9 cellular contexts compared by ENCODE assay signal in the genomic region with DNA sequence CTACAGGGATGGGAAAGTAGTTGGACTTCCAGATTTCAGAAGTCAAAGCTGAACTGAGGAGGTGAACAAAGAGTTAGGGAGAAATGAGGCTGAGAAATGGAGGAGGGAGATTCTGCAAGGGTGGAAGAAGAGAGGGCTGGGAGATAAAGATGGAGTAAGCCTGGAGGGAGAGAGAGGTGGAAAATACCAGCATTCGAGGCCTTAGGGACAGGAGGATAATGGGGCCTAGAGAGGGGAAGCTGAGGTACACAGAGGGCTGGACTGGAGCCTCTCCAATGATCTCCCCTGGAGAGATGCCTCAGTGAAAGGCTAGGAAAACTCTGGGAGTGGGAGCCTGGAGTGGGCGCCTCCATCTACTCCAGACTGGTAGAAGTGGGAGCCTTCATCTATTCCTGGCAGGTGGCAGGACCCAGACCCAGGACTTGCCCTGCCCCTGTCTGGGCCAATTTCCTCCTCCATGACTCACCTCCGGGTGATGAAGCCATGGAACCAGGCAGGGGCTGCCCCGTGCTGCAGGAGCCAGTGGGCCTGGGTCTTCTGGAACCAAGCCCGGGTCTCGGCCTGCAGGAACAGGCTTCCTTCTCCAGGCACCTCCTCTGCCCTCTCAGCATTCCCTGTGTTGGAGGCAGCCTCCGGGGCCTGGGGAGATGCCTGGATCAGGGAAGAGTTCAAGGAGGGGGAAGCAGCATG. TPM values are rescaled to one million over a fixed set of nuclear protein-coding genes. Genes with fewer than 3 reads are reported as not detected.
DNase-seq lines count a peak whose midpoint lies in the region; ATAC-seq and TF ChIP-seq lines count a peak whose summit lies in the region.
"Had no signal": no experiment of that assay in that cellular context is flagged by ENCODE, and none has a peak within 500 bp of the region (broad histone marks: within the 10 kb centered on the region; RNA-seq: fewer than 3 reads in every experiment).

No MANE protein-coding gene starts in this region.

- DNase-seq in CD8-positive, alpha-beta T cell, result peak in 3 of 7 experiments; percentile 35 to 56 (median 54)
- no peak for DNase-seq in activated B cell treated with CpG ODN at 0.5 μM for 24 hours
- no peak for DNase-seq in effector memory CD8-positive, alpha-beta T cell
- no peak for DNase-seq in neural progenitor cell (ENCODE audit: low spot score)
- DNase-seq in tibial nerve (ENCODE audit: low spot score in 2 of 2), result no peak
- DNase-seq in H4 (ENCODE audit: low spot score), result no peak
- no peak for DNase-seq in NCI-H345 treated with DMSO at 0.1 percent for 48 hours (lab: John Stamatoyannopoulos, UW; ENCODE audit: unreplicated experiment)
- no peak for DNase-seq in thyroid gland

- H3K9ac ChIP-seq in neural progenitor cell, result no peak overlapping the region

- H3K27me3 Mint-ChIP-seq in CD8-positive, alpha-beta T cell (ENCODE audit: low read depth), result no peaks in the 10 kb centered on the region
- H3K27me3 Mint-ChIP-seq in activated B cell treated with CpG ODN at 0.5 μM for 24 hours (no peaks in the 10 kb centered on the region), neural progenitor cell (ENCODE audit: insufficient read depth, low read depth) (peaks cover 16% of the 10 kb centered on the region)
- H3K27me3 Mint-ChIP-seq in effector memory CD8-positive, alpha-beta T cell, result no peaks in the 10 kb centered on the region

- H3K36me3 Mint-ChIP-seq in CD8-positive, alpha-beta T cell, result peaks cover 36% of the 10 kb centered on the region
- H3K36me3 Mint-ChIP-seq in activated B cell treated with CpG ODN at 0.5 μM for 24 hours (ENCODE audit: low read depth), result no peaks in the 10 kb centered on the region
- peaks cover 80% of the 10 kb centered on the region for H3K36me3 Mint-ChIP-seq in effector memory CD8-positive, alpha-beta T cell (ENCODE audit: insufficient read depth)
- H3K36me3 Mint-ChIP-seq in neural progenitor cell, result no peaks in the 10 kb centered on the region

- H3K79me2 ChIP-seq in neural progenitor cell (ENCODE audit: low read depth), result no peaks in the 10 kb centered on the region

- H4K20me1 ChIP-seq in neural progenitor cell (ENCODE audit: low read depth), result no peaks in the 10 kb centered on the region

- peaks cover 13% of the 10 kb centered on the region for H3K36me3 ChIP-seq in CD8-positive, alpha-beta T cell (ENCODE audit: insufficient read depth, low read length)
- no peaks in the 10 kb centered on the region for H3K36me3 ChIP-seq in neural progenitor cell
- H3K36me3 ChIP-seq in tibial nerve, result no peaks in the 10 kb centered on the region
- no peaks in the 10 kb centered on the region for H3K36me3 ChIP-seq in thyroid gland

- H3K27me3 ChIP-seq in CD8-positive, alpha-beta T cell (ENCODE audit: insufficient read depth, low read length), result no peaks in the 10 kb centered on the region
- peaks cover 56% of the 10 kb centered on the region for H3K27me3 ChIP-seq in neural progenitor cell
- H3K27me3 ChIP-seq in tibial nerve, result no peaks in the 10 kb centered on the region
- H3K27me3 ChIP-seq in thyroid gland, result no peaks in the 10 kb centered on the region

- peaks cover 53% of the 10 kb centered on the region for H3K4me1 ChIP-seq in CD8-positive, alpha-beta T cell (ENCODE audit: insufficient read depth, low read length)
- H3K4me1 ChIP-seq in neural progenitor cell (peaks cover 15% of the 10 kb centered on the region), tibial nerve (peaks cover 0 to 22% (median 15%) of the 10 kb centered on the region in 4 donors), thyroid gland (peaks cover 10 to 21% of the 10 kb centered on the region in 2 donors)

- ATAC-seq in CD8-positive, alpha-beta T cell, result no peak
- no peak for ATAC-seq in activated B cell treated with CpG ODN at 0.5 μM for 24 hours (ENCODE audit: low read depth)
- no peak for ATAC-seq in effector memory CD8-positive, alpha-beta T cell (replicated peaks)

- no peak for TF ChIP-seq POLR2A in tibial nerve (IDR thresholded peaks at IDR 0.05)
- no peak for TF ChIP-seq POLR2A in thyroid gland (IDR thresholded peaks at IDR 0.05)

- intact Hi-C loops in CD8-positive, alpha-beta T cell (cut with DNase I, micrococcal nuclease), result loop anchor here (1.0 to 5.0 kb wide), 2 partner anchors 76 to 312 kb away; partner anchors contain the start of gene MEF2D (in 1 of the 2)
- intact Hi-C loops in activated B cell treated with CpG ODN at 0.5 μM for 24 hours (cut with micrococcal nuclease) (loop anchor here (5.0 kb wide), 1 partner anchor 78 kb away; the partner anchor contains the start of gene PEAR1), thyroid gland (cut with DNase I) (no loop called here)

- H3K4me2 ChIP-seq in neural progenitor cell, result peak overlapping the region; percentile 80

- H3K4me1 Mint-ChIP-seq in CD8-positive, alpha-beta T cell (ENCODE audit: low read depth), result peaks cover 67% of the 10 kb centered on the region
- peaks cover 32% of the 10 kb centered on the region for H3K4me1 Mint-ChIP-seq in activated B cell treated with CpG ODN at 0.5 μM for 24 hours
- H3K4me1 Mint-ChIP-seq in effector memory CD8-positive, alpha-beta T cell (ENCODE audit: low read depth in 2 of 2), result peaks cover 56 to 61% of the 10 kb centered on the region in 2 donors
- peaks cover 39% of the 10 kb centered on the region for H3K4me1 Mint-ChIP-seq in neural progenitor cell

- no peak for TF ChIP-seq EP300 in tibial nerve (IDR thresholded peaks at IDR 0.05)

- H3F3A ChIP-seq in neural progenitor cell (ENCODE audit: low read depth), result peaks cover 9% of the 10 kb centered on the region

- H3K27ac ChIP-seq in CD8-positive, alpha-beta T cell (ENCODE audit: low read depth, low read length), result peak overlapping the region; percentile 91
- H3K27ac ChIP-seq in neural progenitor cell (no peak overlapping the region), tibial nerve (peak overlapping the region in 2 of 4 donors; percentile 61 to 68), thyroid gland (peak overlapping the region in 1 of 3 donors; percentile 45)

- CTCF ChIA-PET in CD8-positive, alpha-beta T cell (lab: Charles Lee), result interaction anchor here (0.7 to 8.0 kb wide), 11 partner anchors 8 to 126 kb away, joined by 3 to 54 read pairs (median 4); partner anchors contain the start of genes HDGF, INSRR and NTRK1
- CTCF ChIA-PET in activated B cell treated with CpG ODN at 0.5 μM for 24 hours (lab: Charles Lee), result interaction anchor here (0.7 to 1.6 kb wide), 5 partner anchors 7 to 88 kb away, joined by 3 to 8 read pairs (median 6); partner anchors contain the start of gene NTRK1

- no peaks in the 10 kb centered on the region for H3K9me3 ChIP-seq in CD8-positive, alpha-beta T cell (ENCODE audit: low read length)
- H3K9me3 ChIP-seq in neural progenitor cell (ENCODE audit: low read depth) (no peaks in the 10 kb centered on the region), tibial nerve (no peaks in the 10 kb centered on the region), thyroid gland (no peaks in the 10 kb centered on the region)

- no peaks in the 10 kb centered on the region for H3K9me3 Mint-ChIP-seq in CD8-positive, alpha-beta T cell
- H3K9me3 Mint-ChIP-seq in activated B cell treated with CpG ODN at 0.5 μM for 24 hours, result no peaks in the 10 kb centered on the region
- H3K9me3 Mint-ChIP-seq in effector memory CD8-positive, alpha-beta T cell, result no peaks in the 10 kb centered on the region
- H3K9me3 Mint-ChIP-seq in neural progenitor cell, result no peaks in the 10 kb centered on the region

- H3K27ac Mint-ChIP-seq in CD8-positive, alpha-beta T cell, result peak overlapping the region; percentile 99
- H3K27ac Mint-ChIP-seq in activated B cell treated with CpG ODN at 0.5 μM for 24 hours, result no peak overlapping the region
- peak overlapping the region; percentile 98 to 99 for H3K27ac Mint-ChIP-seq in effector memory CD8-positive, alpha-beta T cell
- peak overlapping the region; percentile 58 for H3K27ac Mint-ChIP-seq in neural progenitor cell

- H3K4me3 ChIP-seq in CD8-positive, alpha-beta T cell (ENCODE audit: low read depth, low read length), result peak overlapping the region; percentile 75
- H3K4me3 ChIP-seq in neural progenitor cell (no peak overlapping the region), tibial nerve (no peak overlapping the region), thyroid gland (replicated peaks in 1 of 3) (no peak overlapping the region)

- POLR2A ChIA-PET in CD8-positive, alpha-beta T cell (lab: Charles Lee), result interaction anchor here (0.9 to 4.5 kb wide), 5 partner anchors 12 to 46 kb away, joined by 3 to 22 read pairs (median 5); partner anchors contain the start of genes NTRK1 and PRCC
- POLR2A ChIA-PET in activated B cell treated with CpG ODN at 0.5 μM for 24 hours (lab: Charles Lee), result interaction anchor here (0.7 kb wide), 1 partner anchor 89 kb away, joined by 3 read pairs; no protein-coding TSS in a partner anchor

- no peak for TF ChIP-seq CTCF in CD8-positive, alpha-beta T cell (IDR thresholded peaks at IDR 0.05)
- no peak for TF ChIP-seq CTCF in activated B cell treated with CpG ODN at 0.5 μM for 24 hours (IDR thresholded peaks at IDR 0.05)
- no peak for TF ChIP-seq CTCF in neural progenitor cell (IDR thresholded peaks at IDR 0.05)
- TF ChIP-seq CTCF in tibial nerve (IDR thresholded peaks at IDR 0.05), result no peak
- TF ChIP-seq CTCF in thyroid gland (IDR thresholded peaks at IDR 0.05), result no peak

- peak overlapping the region; percentile 84 for H3K4me3 Mint-ChIP-seq in CD8-positive, alpha-beta T cell
- H3K4me3 Mint-ChIP-seq in activated B cell treated with CpG ODN at 0.5 μM for 24 hours, result peak overlapping the region; percentile 85
- peak overlapping the region; percentile 92 to 96 for H3K4me3 Mint-ChIP-seq in effector memory CD8-positive, alpha-beta T cell
- peak overlapping the region; percentile 66 for H3K4me3 Mint-ChIP-seq in neural progenitor cell

- peak overlapping the region; percentile 91 for H2AFZ ChIP-seq in neural progenitor cell (replicated peaks)

- WGBS in tibial nerve, 2 donors, result 81 to 88% methylated on average over 7 of the region's 7 CpGs
- WGBS in thyroid gland, 2 donors, result 81 to 87% methylated on average over 4 to 7 of the region's 7 CpGs

RNA-seq across cellular contexts. Expression of gene SH2D2A, which starts 1.9 kb away (rescaled TPM):
- total RNA-seq in CD8-positive, alpha-beta T cell, result 10 to 100 TPM; 85.6 to 86.3 TPM
- total RNA-seq in activated B cell treated with CpG ODN at 0.5 μM for 24 hours (1.7 and 2.3 TPM in 2 replicates), neural progenitor cell (ENCODE audit: low replicate concordance) (1.2 TPM in 1 of 2 replicates, not detected in the other), tibial nerve (1 to 10 TPM in 2 of 4 donors, under 1 TPM in 1, not detected in 1; 0.78 to 7.2 (median 2.9) TPM), thyroid gland (1 to 10 TPM; 1.2 to 3.3 (median 2.0) TPM)
- 2.5 TPM in 2 replicates for total RNA-seq in H4 (2014; rRNA removed; shearing (Covaris generic))

RNA-seq across cellular contexts. Expression of gene INSRR, which starts 44.2 kb away (rescaled TPM):
- total RNA-seq in CD8-positive, alpha-beta T cell, result under 1 TPM; 0.05 to 0.08 TPM
- not detected in 2 replicates for total RNA-seq in activated B cell treated with CpG ODN at 0.5 μM for 24 hours
- total RNA-seq in neural progenitor cell (ENCODE audit: low replicate concordance), result not detected in 2 replicates
- under 1 TPM; under 0.01 to 0.60 (median 0.20) TPM for total RNA-seq in tibial nerve
- not detected in 2 replicates for total RNA-seq in H4 (2014; rRNA removed; shearing (Covaris generic))
- total RNA-seq in thyroid gland, result not detected
- total RNA-seq: G401 had no signal

RNA-seq across cellular contexts. Expression of gene NTRK1, which starts 45.9 kb away (rescaled TPM):
- 1 to 10 TPM; 1.5 to 1.7 TPM for total RNA-seq in CD8-positive, alpha-beta T cell
- 0.11 TPM in 1 of 2 replicates, not detected in the other for total RNA-seq in activated B cell treated with CpG ODN at 0.5 μM for 24 hours
- 0.15 TPM in 1 of 2 replicates, not detected in the other for total RNA-seq in neural progenitor cell (ENCODE audit: low replicate concordance)
- total RNA-seq in tibial nerve, result under 1 TPM in 3 of 4 donors, not detected in 1; 0.22 to 0.42 (median 0.39) TPM
- total RNA-seq in H4 (2014; rRNA removed; shearing (Covaris generic)), result 0.10 TPM in 1 of 2 replicates, not detected in the other
- 1 to 10 TPM in 1 of 4 donors, under 1 TPM in 3; 0.11 to 1.2 (median 0.63) TPM for total RNA-seq in thyroid gland

RNA-seq across cellular contexts. Expression of gene PRCC, which starts 47.4 kb away (rescaled TPM):
- total RNA-seq in CD8-positive, alpha-beta T cell, result 10 to 100 TPM; 55.6 to 58.4 TPM
- total RNA-seq in activated B cell treated with CpG ODN at 0.5 μM for 24 hours (80.4 and 81.4 TPM in 2 replicates), neural progenitor cell (ENCODE audit: low replicate concordance) (30.1 and 43.1 TPM in 2 replicates), tibial nerve (10 to 100 TPM; 25.1 to 44.6 (median 30.8) TPM), thyroid gland (10 to 100 TPM; 34.8 to 57.9 (median 43.6) TPM)
- total RNA-seq in H4 (2014; rRNA removed; shearing (Covaris generic)), result 22.2 and 36.2 TPM in 2 replicates

Comparison
In these comparisons a context has a peak if more than half of its experiments do, and no peak if none do; other contexts are left out.
1. RNA of gene SH2D2A, which starts 1.9 kb away (total RNA-seq): 85.6 to 86.3 TPM in CD8-positive, alpha-beta T cell; 0.78 to 7.2 TPM in tibial nerve, 1.2 to 3.3 TPM in thyroid gland, 2.5 TPM in H4, 1.7 to 2.3 TPM in activated B cell treated with CpG ODN at 0.5 μM for 24 hours and 1.2 TPM in neural progenitor cell; every median in the first group is over 10 times any median in the second.
2. Peak in every context shown above with its lines, with median percentiles within 50 percentile points of each other: H3K4me3 Mint-ChIP-seq.